In the genomic region with DNA sequence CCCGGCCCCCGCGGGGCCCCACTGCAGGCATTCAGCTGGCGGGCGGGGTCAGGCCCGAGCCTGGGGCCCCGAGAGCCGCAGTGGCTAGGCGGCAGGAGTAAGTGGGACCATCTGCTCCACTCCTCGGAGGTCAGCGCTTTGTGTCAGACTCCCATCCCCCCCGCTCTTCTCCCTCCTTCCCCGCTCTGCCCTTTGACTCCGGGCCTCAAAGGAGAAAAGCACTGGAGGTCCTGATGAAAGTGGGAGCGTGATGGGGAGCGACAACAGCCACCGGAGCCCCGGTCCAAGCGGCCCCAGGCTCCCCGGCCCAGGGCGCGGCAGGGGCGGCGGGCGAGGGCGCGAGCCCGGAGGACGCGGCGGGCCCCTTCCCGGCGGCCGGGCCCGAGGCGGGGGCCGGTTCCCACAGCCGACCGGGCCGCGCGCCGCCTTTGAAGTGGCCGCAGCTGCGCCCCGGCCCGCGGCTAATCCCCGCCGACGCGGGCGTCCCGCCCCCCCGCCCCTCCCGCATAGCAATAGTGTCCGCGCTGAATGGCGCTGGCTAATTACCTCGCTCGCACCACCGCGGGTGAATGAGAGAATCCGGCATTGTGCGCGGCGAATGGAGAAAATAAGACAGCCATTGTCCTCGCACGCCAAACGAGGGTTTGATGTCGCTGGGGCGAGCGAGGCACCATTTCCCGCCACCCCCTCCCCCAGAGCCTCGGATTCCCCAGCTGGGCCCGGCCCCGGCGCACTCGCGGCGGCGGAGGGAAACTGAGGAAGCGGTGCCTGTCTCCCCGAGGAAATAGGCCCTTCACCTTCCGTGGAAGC, we compare ENCODE assay signal across 1 cellular context.
A peak's percentile ranks its signal among the peaks of the same experiment; 100 is the strongest.
TF ChIP-seq lines count a peak whose summit lies in the region.

No MANE protein-coding gene starts in this region.

TF ChIP-seq in HepG2, 621 proteins besides CTCF, POLR2A, EP300 and RAD21 (continued from another document):
- TF ChIP-seq, protein P1, sequence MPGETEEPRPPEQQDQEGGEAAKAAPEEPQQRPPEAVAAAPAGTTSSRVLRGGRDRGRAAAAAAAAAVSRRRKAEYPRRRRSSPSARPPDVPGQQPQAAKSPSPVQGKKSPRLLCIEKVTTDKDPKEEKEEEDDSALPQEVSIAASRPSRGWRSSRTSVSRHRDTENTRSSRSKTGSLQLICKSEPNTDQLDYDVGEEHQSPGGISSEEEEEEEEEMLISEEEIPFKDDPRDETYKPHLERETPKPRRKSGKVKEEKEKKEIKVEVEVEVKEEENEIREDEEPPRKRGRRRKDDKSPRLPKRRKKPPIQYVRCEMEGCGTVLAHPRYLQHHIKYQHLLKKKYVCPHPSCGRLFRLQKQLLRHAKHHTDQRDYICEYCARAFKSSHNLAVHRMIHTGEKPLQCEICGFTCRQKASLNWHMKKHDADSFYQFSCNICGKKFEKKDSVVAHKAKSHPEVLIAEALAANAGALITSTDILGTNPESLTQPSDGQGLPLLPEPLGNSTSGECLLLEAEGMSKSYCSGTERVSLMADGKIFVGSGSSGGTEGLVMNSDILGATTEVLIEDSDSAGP (CRISPR knock-in tag; IDR thresholded peaks at IDR 0.05; ENCODE audit: borderline replicate concordance) = peak; percentile 32; the same call in 1 of the 2 replicates
- TF ChIP-seq TEAD3 (CRISPR knock-in tag; optimal IDR thresholded peaks at IDR 0.05; ENCODE audit: borderline replicate concordance) (no peak), YEATS2 (CRISPR knock-in tag; IDR thresholded peaks at IDR 0.05; ENCODE audit: borderline replicate concordance) (no peak), ZNF792 (CRISPR knock-in tag; IDR thresholded peaks at IDR 0.05) (no peak), CREB1 (IDR thresholded peaks at IDR 0.05) (no peak), CREB1 (CRISPR knock-in tag; IDR thresholded peaks at IDR 0.05) (no peak), ZNF703 (CRISPR knock-in tag; IDR thresholded peaks at IDR 0.05; ENCODE audit: borderline replicate concordance) (no peak), PHF8 (CRISPR knock-in tag; IDR thresholded peaks at IDR 0.05) (peak; percentile 41; the same call in 1 of the 2 replicates), RARA (CRISPR knock-in tag; IDR thresholded peaks at IDR 0.05) (no peak), ZNF839 (CRISPR knock-in tag; IDR thresholded peaks at IDR 0.05; ENCODE audit: borderline replicate concordance) (no peak), ZNF3 (CRISPR knock-in tag; IDR thresholded peaks at IDR 0.05) (no peak), ZFY (CRISPR knock-in tag; IDR thresholded peaks at IDR 0.05) (peak; percentile 68), ARNT (IDR thresholded peaks at IDR 0.05) (no peak), RCOR2 (CRISPR knock-in tag; IDR thresholded peaks at IDR 0.05) (no peak), ZNF605 (CRISPR knock-in tag; IDR thresholded peaks at IDR 0.05) (peak; percentile 40; the same call in 1 of the 2 replicates), ZNF678 (CRISPR knock-in tag; IDR thresholded peaks at IDR 0.05) (no peak), CCAR2 (optimal IDR thresholded peaks at IDR 0.05; ENCODE audit: low read depth, low read length) (no peak), GTF3A (CRISPR knock-in tag; conservative IDR thresholded peaks at IDR 0.05) (no peak), RBM22 (optimal IDR thresholded peaks at IDR 0.05; ENCODE audit: low read length) (no peak), MIER3 (CRISPR knock-in tag; IDR thresholded peaks at IDR 0.05; ENCODE audit: borderline replicate concordance) (no peak)
- TF ChIP-seq, protein P2, sequence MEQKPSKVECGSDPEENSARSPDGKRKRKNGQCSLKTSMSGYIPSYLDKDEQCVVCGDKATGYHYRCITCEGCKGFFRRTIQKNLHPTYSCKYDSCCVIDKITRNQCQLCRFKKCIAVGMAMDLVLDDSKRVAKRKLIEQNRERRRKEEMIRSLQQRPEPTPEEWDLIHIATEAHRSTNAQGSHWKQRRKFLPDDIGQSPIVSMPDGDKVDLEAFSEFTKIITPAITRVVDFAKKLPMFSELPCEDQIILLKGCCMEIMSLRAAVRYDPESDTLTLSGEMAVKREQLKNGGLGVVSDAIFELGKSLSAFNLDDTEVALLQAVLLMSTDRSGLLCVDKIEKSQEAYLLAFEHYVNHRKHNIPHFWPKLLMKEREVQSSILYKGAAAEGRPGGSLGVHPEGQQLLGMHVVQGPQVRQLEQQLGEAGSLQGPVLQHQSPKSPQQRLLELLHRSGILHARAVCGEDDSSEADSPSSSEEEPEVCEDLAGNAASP (CRISPR knock-in tag; IDR thresholded peaks at IDR 0.05; ENCODE audit: borderline replicate concordance) = no peak
- TF ChIP-seq, protein P3, sequence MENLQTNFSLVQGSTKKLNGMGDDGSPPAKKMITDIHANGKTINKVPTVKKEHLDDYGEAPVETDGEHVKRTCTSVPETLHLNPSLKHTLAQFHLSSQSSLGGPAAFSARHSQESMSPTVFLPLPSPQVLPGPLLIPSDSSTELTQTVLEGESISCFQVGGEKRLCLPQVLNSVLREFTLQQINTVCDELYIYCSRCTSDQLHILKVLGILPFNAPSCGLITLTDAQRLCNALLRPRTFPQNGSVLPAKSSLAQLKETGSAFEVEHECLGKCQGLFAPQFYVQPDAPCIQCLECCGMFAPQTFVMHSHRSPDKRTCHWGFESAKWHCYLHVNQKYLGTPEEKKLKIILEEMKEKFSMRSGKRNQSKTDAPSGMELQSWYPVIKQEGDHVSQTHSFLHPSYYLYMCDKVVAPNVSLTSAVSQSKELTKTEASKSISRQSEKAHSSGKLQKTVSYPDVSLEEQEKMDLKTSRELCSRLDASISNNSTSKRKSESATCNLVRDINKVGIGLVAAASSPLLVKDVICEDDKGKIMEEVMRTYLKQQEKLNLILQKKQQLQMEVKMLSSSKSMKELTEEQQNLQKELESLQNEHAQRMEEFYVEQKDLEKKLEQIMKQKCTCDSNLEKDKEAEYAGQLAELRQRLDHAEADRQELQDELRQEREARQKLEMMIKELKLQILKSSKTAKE (CRISPR knock-in tag; IDR thresholded peaks at IDR 0.05; ENCODE audit: borderline replicate concordance) = no peak
- TF ChIP-seq, protein P4, sequence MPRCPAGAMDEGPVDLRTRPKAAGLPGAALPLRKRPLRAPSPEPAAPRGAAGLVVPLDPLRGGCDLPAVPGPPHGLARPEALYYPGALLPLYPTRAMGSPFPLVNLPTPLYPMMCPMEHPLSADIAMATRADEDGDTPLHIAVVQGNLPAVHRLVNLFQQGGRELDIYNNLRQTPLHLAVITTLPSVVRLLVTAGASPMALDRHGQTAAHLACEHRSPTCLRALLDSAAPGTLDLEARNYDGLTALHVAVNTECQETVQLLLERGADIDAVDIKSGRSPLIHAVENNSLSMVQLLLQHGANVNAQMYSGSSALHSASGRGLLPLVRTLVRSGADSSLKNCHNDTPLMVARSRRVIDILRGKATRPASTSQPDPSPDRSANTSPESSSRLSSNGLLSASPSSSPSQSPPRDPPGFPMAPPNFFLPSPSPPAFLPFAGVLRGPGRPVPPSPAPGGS (CRISPR knock-in tag; IDR thresholded peaks at IDR 0.05) = no peak
- TF ChIP-seq, protein P5, sequence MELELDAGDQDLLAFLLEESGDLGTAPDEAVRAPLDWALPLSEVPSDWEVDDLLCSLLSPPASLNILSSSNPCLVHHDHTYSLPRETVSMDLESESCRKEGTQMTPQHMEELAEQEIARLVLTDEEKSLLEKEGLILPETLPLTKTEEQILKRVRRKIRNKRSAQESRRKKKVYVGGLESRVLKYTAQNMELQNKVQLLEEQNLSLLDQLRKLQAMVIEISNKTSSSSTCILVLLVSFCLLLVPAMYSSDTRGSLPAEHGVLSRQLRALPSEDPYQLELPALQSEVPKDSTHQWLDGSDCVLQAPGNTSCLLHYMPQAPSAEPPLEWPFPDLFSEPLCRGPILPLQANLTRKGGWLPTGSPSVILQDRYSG (CRISPR knock-in tag; IDR thresholded peaks at IDR 0.05) = no peak
- TF ChIP-seq, protein P6, sequence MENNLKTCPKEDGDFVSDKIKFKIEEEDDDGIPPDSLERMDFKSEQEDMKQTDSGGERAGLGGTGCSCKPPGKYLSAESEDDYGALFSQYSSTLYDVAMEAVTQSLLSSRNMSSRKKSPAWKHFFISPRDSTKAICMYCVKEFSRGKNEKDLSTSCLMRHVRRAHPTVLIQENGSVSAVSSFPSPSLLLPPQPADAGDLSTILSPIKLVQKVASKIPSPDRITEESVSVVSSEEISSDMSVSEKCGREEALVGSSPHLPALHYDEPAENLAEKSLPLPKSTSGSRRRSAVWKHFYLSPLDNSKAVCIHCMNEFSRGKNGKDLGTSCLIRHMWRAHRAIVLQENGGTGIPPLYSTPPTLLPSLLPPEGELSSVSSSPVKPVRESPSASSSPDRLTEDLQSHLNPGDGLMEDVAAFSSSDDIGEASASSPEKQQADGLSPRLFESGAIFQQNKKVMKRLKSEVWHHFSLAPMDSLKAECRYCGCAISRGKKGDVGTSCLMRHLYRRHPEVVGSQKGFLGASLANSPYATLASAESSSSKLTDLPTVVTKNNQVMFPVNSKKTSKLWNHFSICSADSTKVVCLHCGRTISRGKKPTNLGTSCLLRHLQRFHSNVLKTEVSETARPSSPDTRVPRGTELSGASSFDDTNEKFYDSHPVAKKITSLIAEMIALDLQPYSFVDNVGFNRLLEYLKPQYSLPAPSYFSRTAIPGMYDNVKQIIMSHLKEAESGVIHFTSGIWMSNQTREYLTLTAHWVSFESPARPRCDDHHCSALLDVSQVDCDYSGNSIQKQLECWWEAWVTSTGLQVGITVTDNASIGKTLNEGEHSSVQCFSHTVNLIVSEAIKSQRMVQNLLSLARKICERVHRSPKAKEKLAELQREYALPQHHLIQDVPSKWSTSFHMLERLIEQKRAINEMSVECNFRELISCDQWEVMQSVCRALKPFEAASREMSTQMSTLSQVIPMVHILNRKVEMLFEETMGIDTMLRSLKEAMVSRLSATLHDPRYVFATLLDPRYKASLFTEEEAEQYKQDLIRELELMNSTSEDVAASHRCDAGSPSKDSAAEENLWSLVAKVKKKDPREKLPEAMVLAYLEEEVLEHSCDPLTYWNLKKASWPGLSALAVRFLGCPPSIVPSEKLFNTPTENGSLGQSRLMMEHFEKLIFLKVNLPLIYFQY (CRISPR knock-in tag; IDR thresholded peaks at IDR 0.05; ENCODE audit: borderline replicate concordance) = no peak
- TF ChIP-seq, protein P7, sequence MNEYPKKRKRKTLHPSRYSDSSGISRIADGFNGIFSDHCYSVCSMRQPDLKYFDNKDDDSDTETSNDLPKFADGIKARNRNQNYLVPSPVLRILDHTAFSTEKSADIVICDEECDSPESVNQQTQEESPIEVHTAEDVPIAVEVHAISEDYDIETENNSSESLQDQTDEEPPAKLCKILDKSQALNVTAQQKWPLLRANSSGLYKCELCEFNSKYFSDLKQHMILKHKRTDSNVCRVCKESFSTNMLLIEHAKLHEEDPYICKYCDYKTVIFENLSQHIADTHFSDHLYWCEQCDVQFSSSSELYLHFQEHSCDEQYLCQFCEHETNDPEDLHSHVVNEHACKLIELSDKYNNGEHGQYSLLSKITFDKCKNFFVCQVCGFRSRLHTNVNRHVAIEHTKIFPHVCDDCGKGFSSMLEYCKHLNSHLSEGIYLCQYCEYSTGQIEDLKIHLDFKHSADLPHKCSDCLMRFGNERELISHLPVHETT (CRISPR knock-in tag; conservative IDR thresholded peaks at IDR 0.05) = no peak; the same call in 1 of the 2 replicates
- TF ChIP-seq, protein P8, sequence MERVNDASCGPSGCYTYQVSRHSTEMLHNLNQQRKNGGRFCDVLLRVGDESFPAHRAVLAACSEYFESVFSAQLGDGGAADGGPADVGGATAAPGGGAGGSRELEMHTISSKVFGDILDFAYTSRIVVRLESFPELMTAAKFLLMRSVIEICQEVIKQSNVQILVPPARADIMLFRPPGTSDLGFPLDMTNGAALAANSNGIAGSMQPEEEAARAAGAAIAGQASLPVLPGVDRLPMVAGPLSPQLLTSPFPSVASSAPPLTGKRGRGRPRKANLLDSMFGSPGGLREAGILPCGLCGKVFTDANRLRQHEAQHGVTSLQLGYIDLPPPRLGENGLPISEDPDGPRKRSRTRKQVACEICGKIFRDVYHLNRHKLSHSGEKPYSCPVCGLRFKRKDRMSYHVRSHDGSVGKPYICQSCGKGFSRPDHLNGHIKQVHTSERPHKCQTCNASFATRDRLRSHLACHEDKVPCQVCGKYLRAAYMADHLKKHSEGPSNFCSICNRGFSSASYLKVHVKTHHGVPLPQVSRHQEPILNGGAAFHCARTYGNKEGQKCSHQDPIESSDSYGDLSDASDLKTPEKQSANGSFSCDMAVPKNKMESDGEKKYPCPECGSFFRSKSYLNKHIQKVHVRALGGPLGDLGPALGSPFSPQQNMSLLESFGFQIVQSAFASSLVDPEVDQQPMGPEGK (CRISPR knock-in tag; IDR thresholded peaks at IDR 0.05) = peak; percentile 86
- TF ChIP-seq, protein P9, sequence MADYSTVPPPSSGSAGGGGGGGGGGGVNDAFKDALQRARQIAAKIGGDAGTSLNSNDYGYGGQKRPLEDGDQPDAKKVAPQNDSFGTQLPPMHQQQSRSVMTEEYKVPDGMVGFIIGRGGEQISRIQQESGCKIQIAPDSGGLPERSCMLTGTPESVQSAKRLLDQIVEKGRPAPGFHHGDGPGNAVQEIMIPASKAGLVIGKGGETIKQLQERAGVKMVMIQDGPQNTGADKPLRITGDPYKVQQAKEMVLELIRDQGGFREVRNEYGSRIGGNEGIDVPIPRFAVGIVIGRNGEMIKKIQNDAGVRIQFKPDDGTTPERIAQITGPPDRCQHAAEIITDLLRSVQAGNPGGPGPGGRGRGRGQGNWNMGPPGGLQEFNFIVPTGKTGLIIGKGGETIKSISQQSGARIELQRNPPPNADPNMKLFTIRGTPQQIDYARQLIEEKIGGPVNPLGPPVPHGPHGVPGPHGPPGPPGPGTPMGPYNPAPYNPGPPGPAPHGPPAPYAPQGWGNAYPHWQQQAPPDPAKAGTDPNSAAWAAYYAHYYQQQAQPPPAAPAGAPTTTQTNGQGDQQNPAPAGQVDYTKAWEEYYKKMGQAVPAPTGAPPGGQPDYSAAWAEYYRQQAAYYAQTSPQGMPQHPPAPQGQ (CRISPR knock-in tag; IDR thresholded peaks at IDR 0.05; ENCODE audit: borderline replicate concordance) = no peak
- TF ChIP-seq, protein P10, sequence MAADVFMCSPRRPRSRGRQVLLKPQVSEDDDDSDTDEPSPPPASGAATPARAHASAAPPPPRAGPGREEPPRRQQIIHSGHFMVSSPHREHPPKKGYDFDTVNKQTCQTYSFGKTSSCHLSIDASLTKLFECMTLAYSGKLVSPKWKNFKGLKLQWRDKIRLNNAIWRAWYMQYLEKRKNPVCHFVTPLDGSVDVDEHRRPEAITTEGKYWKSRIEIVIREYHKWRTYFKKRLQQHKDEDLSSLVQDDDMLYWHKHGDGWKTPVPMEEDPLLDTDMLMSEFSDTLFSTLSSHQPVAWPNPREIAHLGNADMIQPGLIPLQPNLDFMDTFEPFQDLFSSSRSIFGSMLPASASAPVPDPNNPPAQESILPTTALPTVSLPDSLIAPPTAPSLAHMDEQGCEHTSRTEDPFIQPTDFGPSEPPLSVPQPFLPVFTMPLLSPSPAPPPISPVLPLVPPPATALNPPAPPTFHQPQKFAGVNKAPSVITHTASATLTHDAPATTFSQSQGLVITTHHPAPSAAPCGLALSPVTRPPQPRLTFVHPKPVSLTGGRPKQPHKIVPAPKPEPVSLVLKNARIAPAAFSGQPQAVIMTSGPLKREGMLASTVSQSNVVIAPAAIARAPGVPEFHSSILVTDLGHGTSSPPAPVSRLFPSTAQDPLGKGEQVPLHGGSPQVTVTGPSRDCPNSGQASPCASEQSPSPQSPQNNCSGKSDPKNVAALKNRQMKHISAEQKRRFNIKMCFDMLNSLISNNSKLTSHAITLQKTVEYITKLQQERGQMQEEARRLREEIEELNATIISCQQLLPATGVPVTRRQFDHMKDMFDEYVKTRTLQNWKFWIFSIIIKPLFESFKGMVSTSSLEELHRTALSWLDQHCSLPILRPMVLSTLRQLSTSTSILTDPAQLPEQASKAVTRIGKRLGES (CRISPR knock-in tag; IDR thresholded peaks at IDR 0.05; ENCODE audit: borderline replicate concordance) = no peak
